In genomic region chr1:58869638-58870297, GRCh38 we compare ENCODE assay signal across 13 cellular contexts.
A peak's percentile ranks its signal among the peaks of the same experiment; 100 is the strongest.
DNase-seq lines count a peak whose midpoint lies in the region; ATAC-seq and TF ChIP-seq lines count a peak whose summit lies in the region.
"Had no signal": no experiment of that assay in that cellular context is flagged by ENCODE, and none has a peak within 500 bp of the region (broad histone marks: within the 10 kb centered on the region; RNA-seq: fewer than 3 reads in every experiment).

No MANE protein-coding gene starts in this region.

- peaks cover 46% of the 10 kb centered on the region for H3K4me1 ChIP-seq in PC-9 (replicated peaks; ENCODE audit: insufficient read depth)
- H3K4me1 ChIP-seq in hepatocyte (ENCODE audit: insufficient read depth) = peaks cover 13% of the 10 kb centered on the region
- peaks cover 19% of the 10 kb centered on the region for H3K4me1 ChIP-seq in parathyroid adenoma

- H4K20me1 ChIP-seq in PC-9 (ENCODE audit: insufficient read depth) = no peaks in the 10 kb centered on the region
- no peaks in the 10 kb centered on the region for H4K20me1 ChIP-seq in hepatocyte (ENCODE audit: insufficient read depth, poor library complexity, severe bottlenecking)

- intact Hi-C loops in PC-9 (cut with micrococcal nuclease; ENCODE audit: unreplicated experiment) = loop anchor here (1.0 kb wide), 2 partner anchors 54 to 84 kb away; no protein-coding TSS in a partner anchor

- DNase-seq in NCI-H2029 treated with DMSO at 0.1 percent for 48 hours (lab: John Stamatoyannopoulos, UW) (peak; percentile 75), NCI-H2029 (lab: John Stamatoyannopoulos, UW) (no peak), PC-9 (no peak), hepatocyte (ENCODE audit: low spot score) (no peak), nucleus accumbens (lab: John Stamatoyannopoulos, UW) (no peak)
- DNase-seq: Karpas-422, MG63, NCI-H1048, NCI-H1436 had no signal

- H3K9ac ChIP-seq in parathyroid adenoma = no peak overlapping the region

- H2AFZ ChIP-seq in PC-9 = no peak overlapping the region
- H2AFZ ChIP-seq in hepatocyte = no peak overlapping the region
- peak overlapping the region; percentile 22 for H2AFZ ChIP-seq in parathyroid adenoma

- POLR2A ChIA-PET in PC-9 (lab: Charles Lee; ENCODE audit: unreplicated experiment) = interaction anchor here (0.6 kb wide), 1 partner anchor 86 kb away, joined by 6 read pairs; the partner anchor contains the start of gene JUN

- H3K9me3 ChIP-seq in PC-9 (ENCODE audit: insufficient read depth, low read depth) (no peaks in the 10 kb centered on the region), hepatocyte (ENCODE audit: low read depth) (no peaks in the 10 kb centered on the region), parathyroid adenoma (ENCODE audit: control insufficient read depth, low read length) (no peaks in the 10 kb centered on the region)
- H3K9me3 ChIP-seq: MG63 had no signal

- peak overlapping the region; percentile 35 for H3K4me2 ChIP-seq in PC-9
- H3K4me2 ChIP-seq in hepatocyte = no peak overlapping the region
- no peak overlapping the region for H3K4me2 ChIP-seq in parathyroid adenoma (ENCODE audit: low read length)

- H3F3A ChIP-seq in PC-9 (ENCODE audit: insufficient read depth, low read depth) = peaks cover 16% of the 10 kb centered on the region

- ATAC-seq in GM21526 (IDR thresholded peaks at IDR 0.05; ENCODE audit: low FRiP score, unreplicated experiment) = no peak
- no peak for ATAC-seq in HG03095 (IDR thresholded peaks at IDR 0.05; ENCODE audit: unreplicated experiment)

- no peak overlapping the region for H3K4me3 ChIP-seq in PC-9
- no peak overlapping the region for H3K4me3 ChIP-seq in hepatocyte
- no peak overlapping the region for H3K4me3 ChIP-seq in parathyroid adenoma (ENCODE audit: low read depth, low read length)
- H3K4me3 ChIP-seq: MG63 had no signal

- no peaks in the 10 kb centered on the region for H3K36me3 ChIP-seq in PC-9 (ENCODE audit: low read depth)
- H3K36me3 ChIP-seq in hepatocyte (replicated peaks; ENCODE audit: insufficient read depth, low read depth) = no peaks in the 10 kb centered on the region
- no peaks in the 10 kb centered on the region for H3K36me3 ChIP-seq in parathyroid adenoma (ENCODE audit: control insufficient read depth, insufficient read depth, low read length)
- H3K36me3 ChIP-seq: MG63 had no signal

- H3K27ac ChIP-seq in PC-9 (peak overlapping the region; percentile 74), hepatocyte (peak overlapping the region; percentile 85), parathyroid adenoma (no peak overlapping the region)
- H3K27ac ChIP-seq: HL-60 had no signal

- H3K27me3 ChIP-seq in PC-9 (ENCODE audit: insufficient read depth, low read depth) = no peaks in the 10 kb centered on the region
- no peaks in the 10 kb centered on the region for H3K27me3 ChIP-seq in hepatocyte
- no peaks in the 10 kb centered on the region for H3K27me3 ChIP-seq in parathyroid adenoma (ENCODE audit: control insufficient read depth, insufficient read depth, low read length)
- H3K27me3 ChIP-seq: MG63 had no signal

- H3K79me2 ChIP-seq in PC-9 (ENCODE audit: low read depth) (no peaks in the 10 kb centered on the region), hepatocyte (no peaks in the 10 kb centered on the region), parathyroid adenoma (no peaks in the 10 kb centered on the region)

- no peak for TF ChIP-seq CTCF in PC-9 (conservative IDR thresholded peaks at IDR 0.05)
- no peak for TF ChIP-seq CTCF in hepatocyte (IDR thresholded peaks at IDR 0.05; ENCODE audit: poor library complexity)
- TF ChIP-seq CTCF in parathyroid adenoma (IDR thresholded peaks at IDR 0.05) = no peak

- CTCF ChIA-PET in PC-9 (lab: Charles Lee) = interaction anchor here (0.6 kb wide), 1 partner anchor 19 kb away, joined by 3 read pairs; no protein-coding TSS in a partner anchor

- no peaks in the 10 kb centered on the region for H3K9me2 ChIP-seq in PC-9 (ENCODE audit: insufficient read depth)
- H3K9me2 ChIP-seq in hepatocyte (replicated peaks; ENCODE audit: insufficient read depth) = no peaks in the 10 kb centered on the region

- no TSS peak for BruUV-seq in PC-9 (replicated peaks; lab: Mats Ljungman, UMichigan)

- 79% methylated on average over 3 of the region's 3 CpGs for WGBS in hepatocyte (ENCODE audit: low lambda C conversion rate, missing lambda C conversion rate)
